1 cellular context compared by ENCODE assay signal in the genomic region with DNA sequence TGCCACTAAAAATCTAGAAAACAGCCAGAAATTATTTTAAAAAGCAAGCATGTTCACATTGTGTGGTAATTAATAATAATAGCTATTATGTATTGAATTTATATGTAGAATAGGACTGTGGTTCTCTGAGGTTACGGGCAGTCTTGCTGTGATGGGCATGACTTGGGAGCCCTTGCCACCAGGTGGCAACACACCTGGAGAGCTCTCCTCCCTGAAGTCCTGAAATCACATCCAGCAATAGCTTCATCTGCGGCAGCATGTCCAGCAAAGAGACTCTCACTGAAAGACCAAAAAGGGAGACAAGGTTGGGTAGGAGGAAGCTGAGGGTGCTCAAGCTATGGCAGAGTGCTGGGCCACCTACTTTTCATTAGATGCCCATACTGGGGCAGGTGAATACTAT.
TF ChIP-seq lines count a peak whose summit lies in the region.

No MANE protein-coding gene starts in this region.

TF ChIP-seq in GM23338, 12 proteins besides CTCF, POLR2A, EP300 and RAD21 (continued from another document):
- TF ChIP-seq, protein P1, sequence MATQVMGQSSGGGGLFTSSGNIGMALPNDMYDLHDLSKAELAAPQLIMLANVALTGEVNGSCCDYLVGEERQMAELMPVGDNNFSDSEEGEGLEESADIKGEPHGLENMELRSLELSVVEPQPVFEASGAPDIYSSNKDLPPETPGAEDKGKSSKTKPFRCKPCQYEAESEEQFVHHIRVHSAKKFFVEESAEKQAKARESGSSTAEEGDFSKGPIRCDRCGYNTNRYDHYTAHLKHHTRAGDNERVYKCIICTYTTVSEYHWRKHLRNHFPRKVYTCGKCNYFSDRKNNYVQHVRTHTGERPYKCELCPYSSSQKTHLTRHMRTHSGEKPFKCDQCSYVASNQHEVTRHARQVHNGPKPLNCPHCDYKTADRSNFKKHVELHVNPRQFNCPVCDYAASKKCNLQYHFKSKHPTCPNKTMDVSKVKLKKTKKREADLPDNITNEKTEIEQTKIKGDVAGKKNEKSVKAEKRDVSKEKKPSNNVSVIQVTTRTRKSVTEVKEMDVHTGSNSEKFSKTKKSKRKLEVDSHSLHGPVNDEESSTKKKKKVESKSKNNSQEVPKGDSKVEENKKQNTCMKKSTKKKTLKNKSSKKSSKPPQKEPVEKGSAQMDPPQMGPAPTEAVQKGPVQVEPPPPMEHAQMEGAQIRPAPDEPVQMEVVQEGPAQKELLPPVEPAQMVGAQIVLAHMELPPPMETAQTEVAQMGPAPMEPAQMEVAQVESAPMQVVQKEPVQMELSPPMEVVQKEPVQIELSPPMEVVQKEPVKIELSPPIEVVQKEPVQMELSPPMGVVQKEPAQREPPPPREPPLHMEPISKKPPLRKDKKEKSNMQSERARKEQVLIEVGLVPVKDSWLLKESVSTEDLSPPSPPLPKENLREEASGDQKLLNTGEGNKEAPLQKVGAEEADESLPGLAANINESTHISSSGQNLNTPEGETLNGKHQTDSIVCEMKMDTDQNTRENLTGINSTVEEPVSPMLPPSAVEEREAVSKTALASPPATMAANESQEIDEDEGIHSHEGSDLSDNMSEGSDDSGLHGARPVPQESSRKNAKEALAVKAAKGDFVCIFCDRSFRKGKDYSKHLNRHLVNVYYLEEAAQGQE (IDR thresholded peaks at IDR 0.05; ENCODE audit: unreplicated experiment), result no peak
